28 cellular contexts compared by ENCODE assay signal in genomic region chr12:20342111-20342510, GRCh38. TPM values are rescaled to one million over a fixed set of nuclear protein-coding genes. Genes with fewer than 3 reads are reported as not detected.
DNase-seq lines count a peak whose midpoint lies in the region; ATAC-seq and TF ChIP-seq lines count a peak whose summit lies in the region.
"Had no signal": no experiment of that assay in that cellular context is flagged by ENCODE, and none has a peak within 500 bp of the region (broad histone marks: within the 10 kb centered on the region; RNA-seq: fewer than 3 reads in every experiment).

No MANE protein-coding gene starts in this region.

- no peak overlapping the region for H3K4me3 ChIP-seq in adipocyte (ENCODE audit: low read length)
- H3K4me3 ChIP-seq in fibroblast of the aortic adventitia (ENCODE audit: low read depth, low read length): no peak overlapping the region
- H3K4me3 ChIP-seq: cardiac muscle cell, dorsolateral prefrontal cortex, left lung, testis had no signal

- no peaks in the 10 kb centered on the region for H3K4me1 ChIP-seq in adipocyte (ENCODE audit: control insufficient read depth, insufficient read depth, low read length)
- H3K4me1 ChIP-seq: left lung, parathyroid adenoma, testis had no signal

- no peak overlapping the region for H3K9ac ChIP-seq in adipocyte (ENCODE audit: low read length)
- H3K9ac ChIP-seq: parathyroid adenoma had no signal

- no peaks in the 10 kb centered on the region for H3K27me3 ChIP-seq in adipocyte (replicated peaks; ENCODE audit: control insufficient read depth, insufficient read depth, low read length)
- H3K27me3 ChIP-seq: cardiac muscle cell, left lung, testis had no signal

- DNase-seq in A172 (ENCODE audit: low spot score) (peak; percentile 34), HCEC 1CT (peak; percentile 30), adipocyte (ENCODE audit: low read depth) (peak; percentile 4), fibroblast of the aortic adventitia (ENCODE audit: low read depth) (peak; percentile 16), DMS53 treated with DMSO at 0.1 percent for 48 hours (lab: John Stamatoyannopoulos, UW; ENCODE audit: unreplicated experiment) (no peak), hippocampal formation (lab: John Stamatoyannopoulos, UW) (no peak), pons (ENCODE audit: low spot score) (no peak)
- DNase-seq: 8988T; activated CD4-positive, alpha-beta T cell treated with anti-CD3 and anti-CD28 coated beads for 4 hours; activated naive CD4-positive, alpha-beta T cell treated with anti-CD3 and anti-CD28 coated beads, Interleukin-2, amount 50 U/mL, for 16 hours; CD4-positive, alpha-beta T cell; dorsolateral prefrontal cortex; Kasumi-1; left lung; mesendoderm; NCI-H146; NCI-H446; NCI-H82; SIG-M5; stimulated activated CD4-positive, alpha-beta T cell treated with anti-CD3 and anti-CD28 coated beads, Interleukin-1b, Interleukin-23, amount 100 ng/mL, for 48 hours; stimulated activated naive CD4-positive, alpha-beta T cell treated with Interleukin-2 at 50 U/mL for 16 hours; T-helper 9 cell; testis; WERI-Rb-1 had no signal

- no peaks in the 10 kb centered on the region for H3K9me3 ChIP-seq in adipocyte (ENCODE audit: control insufficient read depth, low read length)
- H3K9me3 ChIP-seq: left lung, testis had no signal

- no peak for ATAC-seq in HG02884 (IDR thresholded peaks at IDR 0.05; ENCODE audit: unreplicated experiment)
- ATAC-seq: HepG2, left lung had no signal

- no peak for TF ChIP-seq CTCF in fibroblast of the aortic adventitia (IDR thresholded peaks at IDR 0.05; ENCODE audit: insufficient read depth, low read length)

- H3K36me3 ChIP-seq in adipocyte (ENCODE audit: control insufficient read depth, insufficient read depth, low read length, severe bottlenecking): no peaks in the 10 kb centered on the region
- H3K36me3 ChIP-seq: cardiac muscle cell, left lung, WERI-Rb-1 had no signal

RNA-seq across cellular contexts. Expression of gene PDE3A, which starts 26.2 kb away (rescaled TPM):
- not detected in 2 replicates for total RNA-seq in A172 (2014; rRNA removed; shearing (Covaris generic))
- 16.2 and 17.2 TPM in 2 replicates for total RNA-seq in fibroblast of the aortic adventitia (ENCODE audit: low replicate concordance)
- total RNA-seq: CD4-positive, alpha-beta T cell had no signal

Comparison
In these comparisons a context has a peak if more than half of its experiments do, and no peak if none do; other contexts are left out.
1. DNase-seq: peak in A172 (single experiment), HCEC 1CT (single experiment), adipocyte (single experiment) and fibroblast of the aortic adventitia (single experiment); none in DMS53 treated with DMSO at 0.1 percent for 48 hours (single experiment), hippocampal formation (0 of 2) and pons (single experiment).
2. RNA of gene PDE3A, which starts 26.2 kb away (total RNA-seq): 16.2 to 17.2 TPM in fibroblast of the aortic adventitia; not detected in A172; every median in the first group is over 10 times any median in the second.